ENCODE assay signal across 35 cellular contexts in genomic region chr12:101015021-101015420, GRCh38.
"Had no signal": no experiment of that assay in that cellular context is flagged by ENCODE, and none has a peak within 500 bp of the region (broad histone marks: within the 10 kb centered on the region; RNA-seq: fewer than 3 reads in every experiment).

No MANE protein-coding gene starts in this region.

- DNase-seq: Karpas-422, Kasumi-1, MG63, MM.1S, MV-4-11, NCI-H1048, NCI-H1092, NCI-H1092 treated with DMSO at 0.1 percent for 48 hours, NCI-H1105, NCI-H1105 treated with DMSO at 0.1 percent for 48 hours, NCI-H1417 treated with DMSO at 0.1 percent for 48 hours, NCI-H1436, NCI-H1436 treated with DMSO at 0.1 percent for 48 hours, NCI-H146, NCI-H1694, NCI-H1694 treated with DMSO at 0.1 percent for 48 hours, NCI-H187, NCI-H187 treated with DMSO at 0.1 percent for 48 hours, NCI-H1930, NCI-H2029, NCI-H2029 treated with DMSO at 0.1 percent for 48 hours, NCI-H2081, NCI-H2081 treated with DMSO at 0.1 percent for 48 hours, NCI-H2107, NCI-H2171, NCI-H2171 treated with DMSO at 0.1 percent for 48 hours, NCI-H2227 treated with DMSO at 0.1 percent for 48 hours, NCI-H226, NCI-H345, NCI-H446, NCI-H446 treated with DMSO at 0.1 percent for 48 hours, NCI-H510A, NCI-H510A treated with DMSO at 0.1 percent for 48 hours, NCI-H524, NCI-H524 treated with DMSO at 0.1 percent for 48 hours had no signal

- H3K27me3 ChIP-seq: MG63 had no signal

- H3K36me3 ChIP-seq: MG63 had no signal

- H3K4me3 ChIP-seq: MG63 had no signal
